ENCODE assay signal across 11 cellular contexts in genomic region chr16:28495098-28495793, GRCh38. TPM values are rescaled to one million over a fixed set of nuclear protein-coding genes. Genes with fewer than 3 reads are reported as not detected.
DNase-seq lines count a peak whose midpoint lies in the region; ATAC-seq and TF ChIP-seq lines count a peak whose summit lies in the region.
"Had no signal": no experiment of that assay in that cellular context is flagged by ENCODE, and none has a peak within 500 bp of the region (broad histone marks: within the 10 kb centered on the region; RNA-seq: fewer than 3 reads in every experiment).

No MANE protein-coding gene starts in this region.

- H3K27me3 ChIP-seq in left lung = no peaks in the 10 kb centered on the region
- no peaks in the 10 kb centered on the region for H3K27me3 ChIP-seq in suprapubic skin
- no peaks in the 10 kb centered on the region for H3K27me3 ChIP-seq in brain microvascular endothelial cell (replicated peaks)

- DNase-seq in activated CD4-positive, alpha-beta T cell treated with anti-CD3 and anti-CD28 coated beads, Interleukin-2, amount 10 ng/mL, durations not matched to agents 24 days and 14 days = peak; percentile 65
- DNase-seq in activated CD4-positive, alpha-beta T cell treated with anti-CD3 and anti-CD28 coated beads for 1 hour = no peak
- peak; percentile 20 for DNase-seq in activated CD8-positive, alpha-beta T cell treated with anti-CD3 and anti-CD28 coated beads for 36 hours
- DNase-seq in left lung = peak in 1 of 2 donors; percentile 84
- no peak for DNase-seq in suprapubic skin (ENCODE audit: low spot score in 2 of 2)
- DNase-seq in ureter (ENCODE audit: low spot score) = no peak
- DNase-seq in brain microvascular endothelial cell = no peak
- DNase-seq: aorta, GOT3 had no signal

- intact Hi-C loops in activated CD4-positive, alpha-beta T cell treated with anti-CD3 and anti-CD28 coated beads, Interleukin-2, amount 10 ng/mL, durations not matched to agents 24 days and 14 days (cut with micrococcal nuclease) = no loop called here
- intact Hi-C loops in activated CD8-positive, alpha-beta T cell treated with anti-CD3 and anti-CD28 coated beads for 36 hours (cut with micrococcal nuclease) = no loop called here
- intact Hi-C loops in left lung (cut with DNase I) = no loop called here

- POLR2A ChIA-PET in activated CD8-positive, alpha-beta T cell treated with anti-CD3 and anti-CD28 coated beads for 36 hours (lab: Charles Lee) = interaction anchor here (1.3 to 2.2 kb wide), 3 partner anchors 8 to 80 kb away, joined by 3 to 8 read pairs (median 5); no protein-coding TSS in a partner anchor

- no peaks in the 10 kb centered on the region for H3K9me3 Mint-ChIP-seq in activated CD4-positive, alpha-beta T cell treated with anti-CD3 and anti-CD28 coated beads, Interleukin-2, amount 10 ng/mL, durations not matched to agents 24 days and 14 days
- H3K9me3 Mint-ChIP-seq in activated CD8-positive, alpha-beta T cell treated with anti-CD3 and anti-CD28 coated beads for 36 hours = no peaks in the 10 kb centered on the region

- H3K27ac Mint-ChIP-seq in activated CD4-positive, alpha-beta T cell treated with anti-CD3 and anti-CD28 coated beads, Interleukin-2, amount 10 ng/mL, durations not matched to agents 24 days and 14 days = peak overlapping the region; percentile 98
- peak overlapping the region; percentile 99 for H3K27ac Mint-ChIP-seq in activated CD8-positive, alpha-beta T cell treated with anti-CD3 and anti-CD28 coated beads for 36 hours

- TF ChIP-seq POLR2A in suprapubic skin (IDR thresholded peaks at IDR 0.05) = no peak

- H3K4me3 ChIP-seq in left lung (peak overlapping the region; percentile 15 to 96), suprapubic skin (peak overlapping the region; percentile 24), brain microvascular endothelial cell (ENCODE audit: low read depth, low read length) (no peak overlapping the region)

- no peak for ATAC-seq in activated CD8-positive, alpha-beta T cell treated with anti-CD3 and anti-CD28 coated beads for 36 hours
- no peak for ATAC-seq in left lung
- ATAC-seq in GM21423 (IDR thresholded peaks at IDR 0.05; ENCODE audit: unreplicated experiment) = no peak

- TF ChIP-seq CTCF in activated CD8-positive, alpha-beta T cell treated with anti-CD3 and anti-CD28 coated beads for 36 hours (IDR thresholded peaks at IDR 0.05) = no peak
- TF ChIP-seq CTCF in left lung (IDR thresholded peaks at IDR 0.05) (no peak), suprapubic skin (IDR thresholded peaks at IDR 0.05) (no peak), brain microvascular endothelial cell (IDR thresholded peaks at IDR 0.05; ENCODE audit: low read depth, low read length, missing control alignments) (no peak)

- H3K4me1 Mint-ChIP-seq in activated CD4-positive, alpha-beta T cell treated with anti-CD3 and anti-CD28 coated beads, Interleukin-2, amount 10 ng/mL, durations not matched to agents 24 days and 14 days = peaks cover 55% of the 10 kb centered on the region
- H3K4me1 Mint-ChIP-seq in activated CD8-positive, alpha-beta T cell treated with anti-CD3 and anti-CD28 coated beads for 36 hours (ENCODE audit: low read depth) = peaks cover 50% of the 10 kb centered on the region

- CTCF ChIA-PET in activated CD8-positive, alpha-beta T cell treated with anti-CD3 and anti-CD28 coated beads for 36 hours (lab: Charles Lee) = interaction anchor here (1.5 kb wide), 1 partner anchor 8 kb away, joined by 5 read pairs; no protein-coding TSS in a partner anchor

- no peak for TF ChIP-seq EP300 in suprapubic skin (IDR thresholded peaks at IDR 0.05)

- H3K4me1 ChIP-seq in left lung (peaks cover 0 to 45% of the 10 kb centered on the region in 2 donors), suprapubic skin (peaks cover 16% of the 10 kb centered on the region)

- peaks cover 12% of the 10 kb centered on the region for H3K36me3 Mint-ChIP-seq in activated CD4-positive, alpha-beta T cell treated with anti-CD3 and anti-CD28 coated beads, Interleukin-2, amount 10 ng/mL, durations not matched to agents 24 days and 14 days (ENCODE audit: low read depth)
- peaks cover 13% of the 10 kb centered on the region for H3K36me3 Mint-ChIP-seq in activated CD8-positive, alpha-beta T cell treated with anti-CD3 and anti-CD28 coated beads for 36 hours (ENCODE audit: low read depth)

- in situ Hi-C loops in brain microvascular endothelial cell (cut with HindIII; ENCODE audit: low pct_ligation_motif_present, low sequenced_read_pairs) = no loop called here

- H3K27me3 Mint-ChIP-seq in activated CD4-positive, alpha-beta T cell treated with anti-CD3 and anti-CD28 coated beads, Interleukin-2, amount 10 ng/mL, durations not matched to agents 24 days and 14 days = no peaks in the 10 kb centered on the region
- no peaks in the 10 kb centered on the region for H3K27me3 Mint-ChIP-seq in activated CD8-positive, alpha-beta T cell treated with anti-CD3 and anti-CD28 coated beads for 36 hours

- peaks cover 0 to 28% of the 10 kb centered on the region in 2 donors for H3K36me3 ChIP-seq in left lung
- no peaks in the 10 kb centered on the region for H3K36me3 ChIP-seq in suprapubic skin
- H3K36me3 ChIP-seq in brain microvascular endothelial cell (replicated peaks) = no peaks in the 10 kb centered on the region

- H3K27ac ChIP-seq in left lung = peak overlapping the region; percentile 72 to 91
- H3K27ac ChIP-seq in suprapubic skin = peak overlapping the region; percentile 47
- no peak overlapping the region for H3K27ac ChIP-seq in brain microvascular endothelial cell

- H3K9me3 ChIP-seq in left lung (no peaks in the 10 kb centered on the region), suprapubic skin (no peaks in the 10 kb centered on the region)

- peak overlapping the region; percentile 97 for H3K4me3 Mint-ChIP-seq in activated CD4-positive, alpha-beta T cell treated with anti-CD3 and anti-CD28 coated beads, Interleukin-2, amount 10 ng/mL, durations not matched to agents 24 days and 14 days
- peak overlapping the region; percentile 86 for H3K4me3 Mint-ChIP-seq in activated CD8-positive, alpha-beta T cell treated with anti-CD3 and anti-CD28 coated beads for 36 hours

- WGBS in suprapubic skin = 80% methylated on average over 13 of the region's 13 CpGs

RNA-seq across cellular contexts. Expression of gene APOBR, which starts 0.8 kb away (rescaled TPM):
- 4.0 and 4.1 TPM in 2 replicates for total RNA-seq in activated CD4-positive, alpha-beta T cell treated with anti-CD3 and anti-CD28 coated beads, Interleukin-2, amount 10 ng/mL, durations not matched to agents 24 days and 14 days
- 1 to 10 TPM; 5.5 TPM for total RNA-seq in activated CD8-positive, alpha-beta T cell treated with anti-CD3 and anti-CD28 coated beads for 36 hours
- total RNA-seq in left lung (10 to 100 TPM in 1 of 2 donors, 1 to 10 TPM in 1; 6.2 to 22.9 TPM), suprapubic skin (1 to 10 TPM in 3 of 4 donors, under 1 TPM in 1; 0.57 to 4.3 (median 1.9) TPM), ureter (11.0 TPM)

RNA-seq across cellular contexts. Expression of gene CLN3, which starts 3.4 kb away (rescaled TPM):
- 26.1 and 27.7 TPM in 2 replicates for total RNA-seq in activated CD4-positive, alpha-beta T cell treated with anti-CD3 and anti-CD28 coated beads, Interleukin-2, amount 10 ng/mL, durations not matched to agents 24 days and 14 days
- 10 to 100 TPM; 24.2 to 30.2 TPM for total RNA-seq in activated CD8-positive, alpha-beta T cell treated with anti-CD3 and anti-CD28 coated beads for 36 hours
- 10 to 100 TPM; 57.5 to 72.8 TPM for total RNA-seq in left lung
- total RNA-seq in suprapubic skin = 10 to 100 TPM; 26.0 to 62.9 (median 35.1) TPM
- total RNA-seq in ureter = 47.0 TPM

RNA-seq across cellular contexts. Expression of gene IL27, which starts 11.4 kb away (rescaled TPM):
- not detected in 2 replicates for total RNA-seq in activated CD4-positive, alpha-beta T cell treated with anti-CD3 and anti-CD28 coated beads, Interleukin-2, amount 10 ng/mL, durations not matched to agents 24 days and 14 days
- not detected for total RNA-seq in activated CD8-positive, alpha-beta T cell treated with anti-CD3 and anti-CD28 coated beads for 36 hours
- total RNA-seq in left lung (under 1 TPM in 1 of 2 donors, not detected in 1; 0.94 TPM), suprapubic skin (under 1 TPM in 1 of 4 donors, not detected in 3; 0.52 TPM), ureter (not detected)
- total RNA-seq: T-helper 2 cell treated with Interferon-gamma antibody and Interleukin-4, amounts not matched to agents 100 ng/mL and 5 ng/mL, for 36 hours had no signal

RNA-seq across cellular contexts. Expression of gene NPIPB7, which starts 23.1 kb away (rescaled TPM):
- not detected in 2 replicates for total RNA-seq in activated CD4-positive, alpha-beta T cell treated with anti-CD3 and anti-CD28 coated beads, Interleukin-2, amount 10 ng/mL, durations not matched to agents 24 days and 14 days
- not detected for total RNA-seq in activated CD8-positive, alpha-beta T cell treated with anti-CD3 and anti-CD28 coated beads for 36 hours
- total RNA-seq in left lung (not detected), suprapubic skin (not detected), ureter (not detected)

RNA-seq across cellular contexts. Expression of gene NUPR1, which starts 43.5 kb away (rescaled TPM):
- total RNA-seq in activated CD4-positive, alpha-beta T cell treated with anti-CD3 and anti-CD28 coated beads, Interleukin-2, amount 10 ng/mL, durations not matched to agents 24 days and 14 days = not detected in 2 replicates
- not detected for total RNA-seq in activated CD8-positive, alpha-beta T cell treated with anti-CD3 and anti-CD28 coated beads for 36 hours
- total RNA-seq in left lung (100 to 1,000 TPM; 141 to 142 TPM), suprapubic skin (10 to 100 TPM; 33.0 to 64.3 (median 42.2) TPM), ureter (127 TPM)
- total RNA-seq: T-helper 2 cell treated with Interferon-gamma antibody and Interleukin-4, amounts not matched to agents 100 ng/mL and 5 ng/mL, for 36 hours had no signal

Comparison
In these comparisons a context has a peak if more than half of its experiments do, and no peak if none do; other contexts are left out.
1. DNase-seq: peak in activated CD4-positive, alpha-beta T cell treated with anti-CD3 and anti-CD28 coated beads, Interleukin-2, amount 10 ng/mL, durations not matched to agents 24 days and 14 days (single experiment) and activated CD8-positive, alpha-beta T cell treated with anti-CD3 and anti-CD28 coated beads for 36 hours (single experiment); none in activated CD4-positive, alpha-beta T cell treated with anti-CD3 and anti-CD28 coated beads for 1 hour (single experiment), suprapubic skin (0 of 2), ureter (single experiment) and brain microvascular endothelial cell (single experiment).